12 cellular contexts compared by ENCODE assay signal in the genomic region with DNA sequence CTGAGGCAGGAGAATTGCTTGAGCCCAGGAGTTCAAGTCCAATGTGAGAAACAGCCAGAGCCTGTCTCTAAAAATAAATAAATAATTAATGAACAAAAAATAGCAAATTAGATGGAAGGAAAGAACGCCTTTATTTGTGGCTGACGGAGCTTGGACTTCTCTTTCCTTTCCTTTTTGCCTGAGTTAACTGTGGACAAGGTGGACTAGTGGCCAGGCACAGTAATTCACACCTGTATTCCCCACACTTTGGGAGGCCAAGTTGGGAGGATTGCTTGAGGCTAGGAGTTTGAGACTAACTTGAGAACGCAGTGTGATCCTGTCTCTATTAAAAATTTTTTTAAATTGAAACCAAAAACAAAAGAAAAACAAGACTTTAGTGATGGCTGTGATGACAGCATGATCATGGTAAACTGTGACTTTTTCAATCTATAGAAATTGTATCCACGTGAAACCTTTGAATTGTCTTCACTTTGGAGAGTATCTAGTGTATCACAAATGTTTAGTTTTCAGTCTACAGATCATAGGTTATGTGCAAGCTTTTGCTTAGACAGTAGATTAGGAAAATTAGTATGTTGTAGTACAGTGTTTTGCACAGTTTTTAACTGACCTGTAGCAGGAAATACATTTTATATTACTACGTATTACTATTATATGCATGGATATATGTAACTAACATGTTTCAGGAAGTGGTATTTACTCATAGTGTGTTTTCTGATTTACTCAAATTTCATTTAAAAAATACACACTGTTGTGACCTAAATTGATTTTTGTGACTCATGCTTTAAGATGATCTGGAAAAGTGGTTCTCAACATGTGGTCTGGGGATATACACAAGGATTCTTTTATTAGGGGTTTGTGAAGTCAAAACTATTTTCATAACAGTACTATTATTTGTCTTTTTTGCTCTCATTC. TPM values are rescaled to one million over a fixed set of nuclear protein-coding genes. Genes with fewer than 3 reads are reported as not detected.
DNase-seq lines count a peak whose midpoint lies in the region; ATAC-seq and TF ChIP-seq lines count a peak whose summit lies in the region.
"Had no signal": no experiment of that assay in that cellular context is flagged by ENCODE, and none has a peak within 500 bp of the region (broad histone marks: within the 10 kb centered on the region; RNA-seq: fewer than 3 reads in every experiment).

No MANE protein-coding gene starts in this region.

- H3K9me3 Mint-ChIP-seq in activated T-cell treated with anti-CD3 and anti-CD28 coated beads, Interleukin-2, amount 50 U/mL, for 24 hours, result no peaks in the 10 kb centered on the region
- H3K9me3 Mint-ChIP-seq in effector memory CD8-positive, alpha-beta T cell, result no peaks in the 10 kb centered on the region

- H3K4me3 ChIP-seq in smooth muscle cell (no peak overlapping the region), tibial nerve (no peak overlapping the region)
- H3K4me3 ChIP-seq: coronary artery had no signal

- H3K79me2 ChIP-seq in smooth muscle cell (ENCODE audit: low read depth), result peaks cover 99% of the 10 kb centered on the region

- H3K36me3 ChIP-seq in smooth muscle cell (ENCODE audit: low read depth) (no peaks in the 10 kb centered on the region), tibial nerve (no peaks in the 10 kb centered on the region)

- no peak for TF ChIP-seq EP300 in tibial nerve (IDR thresholded peaks at IDR 0.05)

- H3K9me3 ChIP-seq in smooth muscle cell (replicated peaks; ENCODE audit: low read depth) (no peaks in the 10 kb centered on the region), tibial nerve (no peaks in the 10 kb centered on the region)

- ATAC-seq in effector memory CD8-positive, alpha-beta T cell (replicated peaks), result peak; percentile 35
- ATAC-seq: left colon had no signal

- H3K4me2 ChIP-seq in smooth muscle cell, result no peak overlapping the region

- H3K9ac ChIP-seq in smooth muscle cell (ENCODE audit: low read depth), result no peak overlapping the region

- H3K27me3 Mint-ChIP-seq in activated T-cell treated with anti-CD3 and anti-CD28 coated beads, Interleukin-2, amount 50 U/mL, for 24 hours, result no peaks in the 10 kb centered on the region
- H3K27me3 Mint-ChIP-seq in effector memory CD8-positive, alpha-beta T cell, result no peaks in the 10 kb centered on the region

- peaks cover 40% of the 10 kb centered on the region for H3K36me3 Mint-ChIP-seq in activated T-cell treated with anti-CD3 and anti-CD28 coated beads, Interleukin-2, amount 50 U/mL, for 24 hours (ENCODE audit: low read depth)
- peaks cover 29% of the 10 kb centered on the region for H3K36me3 Mint-ChIP-seq in effector memory CD8-positive, alpha-beta T cell (ENCODE audit: insufficient read depth)

- H3K27ac ChIP-seq in smooth muscle cell (ENCODE audit: low read depth) (peak overlapping the region; percentile 17), tibial nerve (no peak overlapping the region)
- H3K27ac ChIP-seq: coronary artery had no signal

- H3K4me3 Mint-ChIP-seq in activated T-cell treated with anti-CD3 and anti-CD28 coated beads, Interleukin-2, amount 50 U/mL, for 24 hours, result no peak overlapping the region
- peak overlapping the region in 1 of 2 donors; percentile 22 for H3K4me3 Mint-ChIP-seq in effector memory CD8-positive, alpha-beta T cell

- no peaks in the 10 kb centered on the region for H3F3A ChIP-seq in smooth muscle cell (ENCODE audit: low read depth)

- 95% methylated on average over 5 of the region's 5 CpGs for WGBS in smooth muscle cell (ENCODE audit: low lambda C conversion rate)
- WGBS in tibial nerve, 2 donors, result 85 to 90% methylated on average over 5 of the region's 5 CpGs

- no peak for DNase-seq in activated T-cell treated with anti-CD3 and anti-CD28 coated beads, Interleukin-2, amount 50 U/mL, for 24 hours
- DNase-seq in activated T-cell treated with anti-CD3 and anti-CD28 coated beads, Interleukin-2, amount 50 U/mL, for 1 hour, result no peak
- DNase-seq in M059J (ENCODE audit: low read depth) (peak; percentile 21), smooth muscle cell (lab: John Stamatoyannopoulos, UW; ENCODE audit: unreplicated experiment) (no peak), anterior cingulate cortex (lab: John Stamatoyannopoulos, UW) (no peak), tibial nerve (ENCODE audit: low spot score in 2 of 2) (no peak), NCI-H2171 treated with DMSO at 0.1 percent for 48 hours (lab: John Stamatoyannopoulos, UW) (no peak)
- no peak for DNase-seq in effector memory CD8-positive, alpha-beta T cell
- DNase-seq: activated CD8-positive, alpha-beta memory T cell treated with anti-CD3 and anti-CD28 coated beads, Interleukin-2, amount 50 U/mL, for 48 hours; GOT3; left colon had no signal

- peaks cover 54% of the 10 kb centered on the region for H3K4me1 Mint-ChIP-seq in activated T-cell treated with anti-CD3 and anti-CD28 coated beads, Interleukin-2, amount 50 U/mL, for 24 hours (ENCODE audit: low read depth)
- peaks cover 32 to 64% of the 10 kb centered on the region in 2 donors for H3K4me1 Mint-ChIP-seq in effector memory CD8-positive, alpha-beta T cell (ENCODE audit: low read depth in 2 of 2)

- peak overlapping the region; percentile 81 for H3K27ac Mint-ChIP-seq in activated T-cell treated with anti-CD3 and anti-CD28 coated beads, Interleukin-2, amount 50 U/mL, for 24 hours
- peak overlapping the region; percentile 46 to 73 for H3K27ac Mint-ChIP-seq in effector memory CD8-positive, alpha-beta T cell

- H3K4me1 ChIP-seq in smooth muscle cell (ENCODE audit: low read depth) (no peaks in the 10 kb centered on the region), tibial nerve (peaks cover 4 to 53% (median 6%) of the 10 kb centered on the region in 4 donors)

- H2AFZ ChIP-seq in smooth muscle cell (ENCODE audit: low read depth), result no peak overlapping the region

- TF ChIP-seq CTCF in smooth muscle cell (IDR thresholded peaks at IDR 0.05; ENCODE audit: borderline replicate concordance, insufficient read depth, poor library complexity, severe bottlenecking), result no peak
- no peak for TF ChIP-seq CTCF in tibial nerve (IDR thresholded peaks at IDR 0.05)

- H3K27me3 ChIP-seq in smooth muscle cell (ENCODE audit: low read depth) (no peaks in the 10 kb centered on the region), tibial nerve (no peaks in the 10 kb centered on the region)

- H4K20me1 ChIP-seq in smooth muscle cell (ENCODE audit: low read depth), result peaks cover 95% of the 10 kb centered on the region

- no peak for TF ChIP-seq POLR2A in tibial nerve (IDR thresholded peaks at IDR 0.05)

RNA-seq across cellular contexts. Expression of a gene that starts 42.1 kb away (rescaled TPM):
- 19.0 and 36.1 TPM in 2 replicates for total RNA-seq in M059J (2014; rRNA removed; shearing (Covaris generic))
- total RNA-seq in smooth muscle cell, result 42.0 and 44.9 TPM in 2 replicates
- polyA plus RNA-seq in smooth muscle cell, result 18.9 and 21.6 TPM in 2 replicates
- 100 to 1,000 TPM in 1 of 4 donors, 10 to 100 TPM in 3; 40.9 to 106 (median 67.4) TPM for total RNA-seq in tibial nerve
